14 cellular contexts compared by ENCODE assay signal in genomic region chr4:184802203-184803015, GRCh38. TPM values are rescaled to one million over a fixed set of nuclear protein-coding genes. Genes with fewer than 3 reads are reported as not detected.
DNase-seq lines count a peak whose midpoint lies in the region; ATAC-seq and TF ChIP-seq lines count a peak whose summit lies in the region.
"Had no signal": no experiment of that assay in that cellular context is flagged by ENCODE, and none has a peak within 500 bp of the region (broad histone marks: within the 10 kb centered on the region; RNA-seq: fewer than 3 reads in every experiment).

No MANE protein-coding gene starts in this region.

- no peaks in the 10 kb centered on the region for H3K9me3 ChIP-seq in ascending aorta
- H3K9me3 ChIP-seq: colonic mucosa, SK-N-SH had no signal

- TF ChIP-seq CTCF in ascending aorta (IDR thresholded peaks at IDR 0.05): no peak

- H3K4me3 ChIP-seq in ACC112 (ENCODE audit: low read depth, low read length): peak overlapping the region; percentile 6; the same call in 1 of the 2 replicates
- peak overlapping the region in 1 of 2 donors; percentile 31 for H3K4me3 ChIP-seq in ascending aorta
- H3K4me3 ChIP-seq: colonic mucosa, K562 had no signal

- H3K27me3 ChIP-seq in ACC112 (ENCODE audit: insufficient read depth, low read length): no peaks in the 10 kb centered on the region
- H3K27me3 ChIP-seq in ascending aorta: no peaks in the 10 kb centered on the region
- H3K27me3 ChIP-seq: colonic mucosa had no signal

- H3K36me3 ChIP-seq in ACC112 (ENCODE audit: insufficient read depth, low read length) (no peaks in the 10 kb centered on the region), ascending aorta (no peaks in the 10 kb centered on the region)
- H3K36me3 ChIP-seq: colonic mucosa had no signal

- H2AFZ ChIP-seq in ACC112 (ENCODE audit: low read length, unreplicated experiment): no peak overlapping the region

- intact Hi-C loops in ascending aorta (cut with DNase I) (no loop called here), sciatic nerve (cut with DNase I) (no loop called here)

- DNase-seq in ascending aorta (ENCODE audit: low spot score in 2 of 2) (no peak), islet precursor cell (peak; percentile 53), sciatic nerve (ENCODE audit: low spot score) (no peak), amygdala (lab: John Stamatoyannopoulos, UW) (no peak), 8988T (no peak)
- DNase-seq: colonic mucosa; erythroblast; SK-N-SH; small intestine; stimulated activated naive CD4-positive, alpha-beta T cell treated with Interleukin-2 at 50 U/mL for 16 hours had no signal

- peaks cover 24% of the 10 kb centered on the region for H3K79me2 ChIP-seq in ACC112 (ENCODE audit: control insufficient read depth, insufficient read depth, low read length, unreplicated experiment)

- peak; percentile 59 for ATAC-seq in sciatic nerve
- no peak for ATAC-seq in HG02840 (IDR thresholded peaks at IDR 0.05; ENCODE audit: low FRiP score, unreplicated experiment)
- no peak for ATAC-seq in HG02973 (IDR thresholded peaks at IDR 0.05; ENCODE audit: unreplicated experiment)
- ATAC-seq: K562 had no signal

- H3K27ac ChIP-seq in ACC112 (ENCODE audit: low read depth, low read length): no peak overlapping the region
- peak overlapping the region; percentile 30 to 38 for H3K27ac ChIP-seq in ascending aorta
- H3K27ac ChIP-seq: colonic mucosa had no signal

- H3K4me1 ChIP-seq in ACC112 (ENCODE audit: control insufficient read depth, insufficient read depth, low read length, unreplicated experiment) (peaks cover 30% of the 10 kb centered on the region), ascending aorta (peaks cover 0 to 4% of the 10 kb centered on the region in 2 donors)

RNA-seq across cellular contexts. Expression of gene ACSL1, which starts 23.4 kb away (rescaled TPM):
- total RNA-seq in ascending aorta (31.8 TPM), sciatic nerve (145 TPM)
